In genomic region chr3:185306300-185306699, GRCh38 we compare ENCODE assay signal across 1 cellular context.
TF ChIP-seq lines count a peak whose summit lies in the region.

No MANE protein-coding gene starts in this region.

TF ChIP-seq in GM12878, 131 proteins besides CTCF, POLR2A, EP300 and RAD21 (continued from another document):
- peak in 1 of 2 experiments; percentile 40; a peak in 1 of 4 replicates for TF ChIP-seq IKZF2 (IDR thresholded peaks at IDR 0.05)
- TF ChIP-seq RUNX3 (IDR thresholded peaks at IDR 0.05; ENCODE audit: low read length): peak; percentile 18; the same call in 1 of the 2 replicates
- 0 out of 2 replicates have a peak, but pooled peaks have one; percentile 14 for TF ChIP-seq NBN (IDR thresholded peaks at IDR 0.05)
